ENCODE assay signal across 1 cellular context in the genomic region with DNA sequence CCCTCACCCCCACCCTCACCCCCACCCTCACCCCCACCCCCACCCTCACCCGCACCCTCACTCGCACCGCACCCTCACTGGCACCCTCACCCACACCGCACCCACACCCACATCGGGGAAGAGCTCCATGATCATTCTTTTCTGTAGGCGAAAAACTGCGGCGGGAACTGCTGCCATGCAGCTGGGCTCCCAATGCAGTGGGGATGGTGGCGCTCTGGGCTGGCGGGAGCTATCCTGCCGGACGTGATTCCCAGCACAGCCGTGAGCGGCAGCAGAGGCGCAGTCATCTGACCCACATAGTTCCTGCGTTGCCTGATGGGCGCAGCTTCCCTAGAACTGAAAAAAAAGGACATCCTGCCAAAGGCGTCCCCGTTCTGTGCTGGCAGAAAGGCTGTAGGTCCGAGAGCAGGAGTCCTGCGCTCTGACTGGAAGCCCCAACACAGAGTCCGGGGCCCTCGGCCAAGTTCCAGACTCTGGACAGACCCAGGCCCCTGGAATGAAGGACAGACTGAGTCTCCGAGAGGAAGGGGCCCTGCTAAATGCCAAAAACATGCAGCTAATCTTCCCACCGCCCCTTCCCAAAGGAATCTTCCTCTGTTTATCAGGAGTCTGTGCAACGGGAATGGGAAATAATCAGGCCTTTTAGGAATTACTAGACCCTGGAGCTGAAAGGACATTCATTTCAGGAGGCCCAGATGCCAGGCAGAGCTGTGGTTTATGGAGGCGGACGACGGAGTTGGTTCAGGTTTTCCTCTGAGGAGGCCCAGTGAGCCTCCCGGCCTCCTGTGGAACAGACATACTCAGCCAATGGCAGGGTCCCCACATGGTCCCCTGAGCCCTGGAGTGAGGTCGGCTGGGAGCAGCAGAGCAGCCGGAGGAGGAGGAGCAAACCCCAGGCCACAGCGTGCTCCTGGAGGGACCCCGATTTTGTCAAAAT.
A peak's percentile ranks its signal among the peaks of the same experiment; 100 is the strongest.
TF ChIP-seq lines count a peak whose summit lies in the region.

No MANE protein-coding gene starts in this region.

TF ChIP-seq in HepG2, 621 proteins besides CTCF, POLR2A, EP300 and RAD21 (continued from another document and continues in another):
- TF ChIP-seq, protein P1, sequence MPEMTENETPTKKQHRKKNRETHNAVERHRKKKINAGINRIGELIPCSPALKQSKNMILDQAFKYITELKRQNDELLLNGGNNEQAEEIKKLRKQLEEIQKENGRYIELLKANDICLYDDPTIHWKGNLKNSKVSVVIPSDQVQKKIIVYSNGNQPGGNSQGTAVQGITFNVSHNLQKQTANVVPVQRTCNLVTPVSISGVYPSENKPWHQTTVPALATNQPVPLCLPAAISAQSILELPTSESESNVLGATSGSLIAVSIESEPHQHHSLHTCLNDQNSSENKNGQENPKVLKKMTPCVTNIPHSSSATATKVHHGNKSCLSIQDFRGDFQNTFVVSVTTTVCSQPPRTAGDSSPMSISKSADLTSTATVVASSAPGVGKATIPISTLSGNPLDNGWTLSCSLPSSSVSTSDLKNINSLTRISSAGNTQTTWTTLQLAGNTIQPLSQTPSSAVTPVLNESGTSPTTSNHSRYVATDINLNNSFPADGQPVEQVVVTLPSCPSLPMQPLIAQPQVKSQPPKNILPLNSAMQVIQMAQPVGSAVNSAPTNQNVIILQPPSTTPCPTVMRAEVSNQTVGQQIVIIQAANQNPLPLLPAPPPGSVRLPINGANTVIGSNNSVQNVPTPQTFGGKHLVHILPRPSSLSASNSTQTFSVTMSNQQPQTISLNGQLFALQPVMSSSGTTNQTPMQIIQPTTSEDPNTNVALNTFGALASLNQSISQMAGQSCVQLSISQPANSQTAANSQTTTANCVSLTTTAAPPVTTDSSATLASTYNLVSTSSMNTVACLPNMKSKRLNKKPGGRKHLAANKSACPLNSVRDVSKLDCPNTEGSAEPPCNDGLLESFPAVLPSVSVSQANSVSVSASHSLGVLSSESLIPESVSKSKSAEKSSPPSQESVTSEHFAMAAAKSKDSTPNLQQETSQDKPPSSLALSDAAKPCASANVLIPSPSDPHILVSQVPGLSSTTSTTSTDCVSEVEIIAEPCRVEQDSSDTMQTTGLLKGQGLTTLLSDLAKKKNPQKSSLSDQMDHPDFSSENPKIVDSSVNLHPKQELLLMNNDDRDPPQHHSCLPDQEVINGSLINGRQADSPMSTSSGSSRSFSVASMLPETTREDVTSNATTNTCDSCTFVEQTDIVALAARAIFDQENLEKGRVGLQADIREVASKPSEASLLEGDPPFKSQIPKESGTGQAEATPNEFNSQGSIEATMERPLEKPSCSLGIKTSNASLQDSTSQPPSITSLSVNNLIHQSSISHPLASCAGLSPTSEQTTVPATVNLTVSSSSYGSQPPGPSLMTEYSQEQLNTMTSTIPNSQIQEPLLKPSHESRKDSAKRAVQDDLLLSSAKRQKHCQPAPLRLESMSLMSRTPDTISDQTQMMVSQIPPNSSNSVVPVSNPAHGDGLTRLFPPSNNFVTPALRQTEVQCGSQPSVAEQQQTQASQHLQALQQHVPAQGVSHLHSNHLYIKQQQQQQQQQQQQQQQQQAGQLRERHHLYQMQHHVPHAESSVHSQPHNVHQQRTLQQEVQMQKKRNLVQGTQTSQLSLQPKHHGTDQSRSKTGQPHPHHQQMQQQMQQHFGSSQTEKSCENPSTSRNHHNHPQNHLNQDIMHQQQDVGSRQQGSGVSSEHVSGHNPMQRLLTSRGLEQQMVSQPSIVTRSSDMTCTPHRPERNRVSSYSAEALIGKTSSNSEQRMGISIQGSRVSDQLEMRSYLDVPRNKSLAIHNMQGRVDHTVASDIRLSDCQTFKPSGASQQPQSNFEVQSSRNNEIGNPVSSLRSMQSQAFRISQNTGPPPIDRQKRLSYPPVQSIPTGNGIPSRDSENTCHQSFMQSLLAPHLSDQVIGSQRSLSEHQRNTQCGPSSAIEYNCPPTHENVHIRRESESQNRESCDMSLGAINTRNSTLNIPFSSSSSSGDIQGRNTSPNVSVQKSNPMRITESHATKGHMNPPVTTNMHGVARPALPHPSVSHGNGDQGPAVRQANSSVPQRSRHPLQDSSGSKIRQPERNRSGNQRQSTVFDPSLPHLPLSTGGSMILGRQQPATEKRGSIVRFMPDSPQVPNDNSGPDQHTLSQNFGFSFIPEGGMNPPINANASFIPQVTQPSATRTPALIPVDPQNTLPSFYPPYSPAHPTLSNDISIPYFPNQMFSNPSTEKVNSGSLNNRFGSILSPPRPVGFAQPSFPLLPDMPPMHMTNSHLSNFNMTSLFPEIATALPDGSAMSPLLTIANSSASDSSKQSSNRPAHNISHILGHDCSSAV (CRISPR knock-in tag; IDR thresholded peaks at IDR 0.05; ENCODE audit: borderline replicate concordance), result no peak
- TF ChIP-seq ZSCAN25 (CRISPR knock-in tag; IDR thresholded peaks at IDR 0.05), result no peak
- TF ChIP-seq FOXA3 (CRISPR knock-in tag; IDR thresholded peaks at IDR 0.05), result peak; percentile 50
- TF ChIP-seq ZNF30 (CRISPR knock-in tag; IDR thresholded peaks at IDR 0.05), result no peak
- TF ChIP-seq, protein P2, sequence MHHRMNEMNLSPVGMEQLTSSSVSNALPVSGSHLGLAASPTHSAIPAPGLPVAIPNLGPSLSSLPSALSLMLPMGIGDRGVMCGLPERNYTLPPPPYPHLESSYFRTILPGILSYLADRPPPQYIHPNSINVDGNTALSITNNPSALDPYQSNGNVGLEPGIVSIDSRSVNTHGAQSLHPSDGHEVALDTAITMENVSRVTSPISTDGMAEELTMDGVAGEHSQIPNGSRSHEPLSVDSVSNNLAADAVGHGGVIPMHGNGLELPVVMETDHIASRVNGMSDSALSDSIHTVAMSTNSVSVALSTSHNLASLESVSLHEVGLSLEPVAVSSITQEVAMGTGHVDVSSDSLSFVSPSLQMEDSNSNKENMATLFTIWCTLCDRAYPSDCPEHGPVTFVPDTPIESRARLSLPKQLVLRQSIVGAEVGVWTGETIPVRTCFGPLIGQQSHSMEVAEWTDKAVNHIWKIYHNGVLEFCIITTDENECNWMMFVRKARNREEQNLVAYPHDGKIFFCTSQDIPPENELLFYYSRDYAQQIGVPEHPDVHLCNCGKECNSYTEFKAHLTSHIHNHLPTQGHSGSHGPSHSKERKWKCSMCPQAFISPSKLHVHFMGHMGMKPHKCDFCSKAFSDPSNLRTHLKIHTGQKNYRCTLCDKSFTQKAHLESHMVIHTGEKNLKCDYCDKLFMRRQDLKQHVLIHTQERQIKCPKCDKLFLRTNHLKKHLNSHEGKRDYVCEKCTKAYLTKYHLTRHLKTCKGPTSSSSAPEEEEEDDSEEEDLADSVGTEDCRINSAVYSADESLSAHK (CRISPR knock-in tag; IDR thresholded peaks at IDR 0.05; ENCODE audit: borderline replicate concordance), result peak; percentile 54; the same call in 1 of the 2 replicates
- TF ChIP-seq RARA (CRISPR knock-in tag; IDR thresholded peaks at IDR 0.05), result no peak
- TF ChIP-seq ZNF331 (CRISPR knock-in tag; IDR thresholded peaks at IDR 0.05), result peak; percentile 45; the same call in 1 of the 2 replicates
- no peak for TF ChIP-seq STAT5B (CRISPR knock-in tag; IDR thresholded peaks at IDR 0.05)
- TF ChIP-seq YEATS2 (CRISPR knock-in tag; IDR thresholded peaks at IDR 0.05; ENCODE audit: borderline replicate concordance), result no peak; the same call in 1 of the 2 replicates
- peak; percentile 36 for TF ChIP-seq CBX1 (IDR thresholded peaks at IDR 0.05; ENCODE audit: low read depth)
- TF ChIP-seq, protein P3, sequence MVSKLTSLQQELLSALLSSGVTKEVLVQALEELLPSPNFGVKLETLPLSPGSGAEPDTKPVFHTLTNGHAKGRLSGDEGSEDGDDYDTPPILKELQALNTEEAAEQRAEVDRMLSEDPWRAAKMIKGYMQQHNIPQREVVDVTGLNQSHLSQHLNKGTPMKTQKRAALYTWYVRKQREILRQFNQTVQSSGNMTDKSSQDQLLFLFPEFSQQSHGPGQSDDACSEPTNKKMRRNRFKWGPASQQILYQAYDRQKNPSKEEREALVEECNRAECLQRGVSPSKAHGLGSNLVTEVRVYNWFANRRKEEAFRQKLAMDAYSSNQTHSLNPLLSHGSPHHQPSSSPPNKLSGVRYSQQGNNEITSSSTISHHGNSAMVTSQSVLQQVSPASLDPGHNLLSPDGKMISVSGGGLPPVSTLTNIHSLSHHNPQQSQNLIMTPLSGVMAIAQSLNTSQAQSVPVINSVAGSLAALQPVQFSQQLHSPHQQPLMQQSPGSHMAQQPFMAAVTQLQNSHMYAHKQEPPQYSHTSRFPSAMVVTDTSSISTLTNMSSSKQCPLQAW (CRISPR knock-in tag; IDR thresholded peaks at IDR 0.05), result peak; percentile 89; the same call in 1 of the 2 replicates
- TF ChIP-seq ZNF225 (CRISPR knock-in tag; IDR thresholded peaks at IDR 0.05), result no peak; the same call in 1 of the 2 replicates
- TF ChIP-seq ZNF431 (CRISPR knock-in tag; IDR thresholded peaks at IDR 0.05; ENCODE audit: borderline replicate concordance, low read depth), result peak; percentile 20; the same call in 1 of the 2 replicates
- no peak for TF ChIP-seq MBNL3 (CRISPR knock-in tag; conservative IDR thresholded peaks at IDR 0.05)
- TF ChIP-seq, protein P4, sequence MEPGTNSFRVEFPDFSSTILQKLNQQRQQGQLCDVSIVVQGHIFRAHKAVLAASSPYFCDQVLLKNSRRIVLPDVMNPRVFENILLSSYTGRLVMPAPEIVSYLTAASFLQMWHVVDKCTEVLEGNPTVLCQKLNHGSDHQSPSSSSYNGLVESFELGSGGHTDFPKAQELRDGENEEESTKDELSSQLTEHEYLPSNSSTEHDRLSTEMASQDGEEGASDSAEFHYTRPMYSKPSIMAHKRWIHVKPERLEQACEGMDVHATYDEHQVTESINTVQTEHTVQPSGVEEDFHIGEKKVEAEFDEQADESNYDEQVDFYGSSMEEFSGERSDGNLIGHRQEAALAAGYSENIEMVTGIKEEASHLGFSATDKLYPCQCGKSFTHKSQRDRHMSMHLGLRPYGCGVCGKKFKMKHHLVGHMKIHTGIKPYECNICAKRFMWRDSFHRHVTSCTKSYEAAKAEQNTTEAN (CRISPR knock-in tag; conservative IDR thresholded peaks at IDR 0.05), result no peak
- no peak for TF ChIP-seq ZC3H4 (CRISPR knock-in tag; IDR thresholded peaks at IDR 0.05; ENCODE audit: borderline replicate concordance)
- no peak for TF ChIP-seq TP53 (CRISPR knock-in tag; conservative IDR thresholded peaks at IDR 0.05)
- TF ChIP-seq, protein P5, sequence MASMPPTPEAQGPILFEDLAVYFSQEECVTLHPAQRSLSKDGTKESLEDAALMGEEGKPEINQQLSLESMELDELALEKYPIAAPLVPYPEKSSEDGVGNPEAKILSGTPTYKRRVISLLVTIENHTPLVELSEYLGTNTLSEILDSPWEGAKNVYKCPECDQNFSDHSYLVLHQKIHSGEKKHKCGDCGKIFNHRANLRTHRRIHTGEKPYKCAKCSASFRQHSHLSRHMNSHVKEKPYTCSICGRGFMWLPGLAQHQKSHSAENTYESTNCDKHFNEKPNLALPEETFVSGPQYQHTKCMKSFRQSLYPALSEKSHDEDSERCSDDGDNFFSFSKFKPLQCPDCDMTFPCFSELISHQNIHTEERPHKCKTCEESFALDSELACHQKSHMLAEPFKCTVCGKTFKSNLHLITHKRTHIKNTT (CRISPR knock-in tag; IDR thresholded peaks at IDR 0.05), result no peak
- TF ChIP-seq ZBTB38 (CRISPR knock-in tag; IDR thresholded peaks at IDR 0.05), result peak; percentile 83
- TF ChIP-seq ZNF224 (CRISPR knock-in tag; IDR thresholded peaks at IDR 0.05), result no peak
- TF ChIP-seq ZNF883 (CRISPR knock-in tag; IDR thresholded peaks at IDR 0.05; ENCODE audit: not compliant biosample characterization), result no peak
- TF ChIP-seq SMAD9 (CRISPR knock-in tag; IDR thresholded peaks at IDR 0.05), result no peak
- TF ChIP-seq, protein P6, sequence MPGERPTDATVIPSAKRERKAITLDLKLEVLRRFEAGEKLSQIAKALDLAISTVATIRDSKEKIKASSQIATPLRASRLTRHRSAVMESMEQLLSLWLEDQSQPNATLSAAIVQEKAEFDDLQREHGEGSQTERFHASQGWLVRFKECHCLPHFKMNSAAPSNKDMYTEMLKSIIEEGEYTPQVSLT (CRISPR knock-in tag; IDR thresholded peaks at IDR 0.05; ENCODE audit: borderline replicate concordance, low read depth), result no peak
- peak; percentile 59 for TF ChIP-seq GATAD2A (CRISPR knock-in tag; IDR thresholded peaks at IDR 0.05)
- TF ChIP-seq ZNF781 (CRISPR knock-in tag; IDR thresholded peaks at IDR 0.05; ENCODE audit: borderline replicate concordance, not compliant biosample characterization), result peak; percentile 67
- no peak for TF ChIP-seq IKZF1 (IDR thresholded peaks at IDR 0.05)
- peak; percentile 93; the same call in 1 of the 2 replicates for TF ChIP-seq ZBTB1 (CRISPR knock-in tag; IDR thresholded peaks at IDR 0.05; ENCODE audit: borderline replicate concordance)
- no peak for TF ChIP-seq BORCS8-MEF2B (CRISPR knock-in tag; IDR thresholded peaks at IDR 0.05)
- TF ChIP-seq CCDC6 (CRISPR knock-in tag; IDR thresholded peaks at IDR 0.05), result no peak
- TF ChIP-seq, protein P7, sequence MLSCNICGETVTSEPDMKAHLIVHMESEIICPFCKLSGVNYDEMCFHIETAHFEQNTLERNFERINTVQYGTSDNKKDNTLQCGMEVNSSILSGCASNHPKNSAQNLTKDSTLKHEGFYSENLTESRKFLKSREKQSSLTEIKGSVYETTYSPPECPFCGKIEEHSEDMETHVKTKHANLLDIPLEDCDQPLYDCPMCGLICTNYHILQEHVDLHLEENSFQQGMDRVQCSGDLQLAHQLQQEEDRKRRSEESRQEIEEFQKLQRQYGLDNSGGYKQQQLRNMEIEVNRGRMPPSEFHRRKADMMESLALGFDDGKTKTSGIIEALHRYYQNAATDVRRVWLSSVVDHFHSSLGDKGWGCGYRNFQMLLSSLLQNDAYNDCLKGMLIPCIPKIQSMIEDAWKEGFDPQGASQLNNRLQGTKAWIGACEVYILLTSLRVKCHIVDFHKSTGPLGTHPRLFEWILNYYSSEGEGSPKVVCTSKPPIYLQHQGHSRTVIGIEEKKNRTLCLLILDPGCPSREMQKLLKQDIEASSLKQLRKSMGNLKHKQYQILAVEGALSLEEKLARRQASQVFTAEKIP (CRISPR knock-in tag; IDR thresholded peaks at IDR 0.05; ENCODE audit: borderline replicate concordance), result no peak
- TF ChIP-seq ONECUT2 (CRISPR knock-in tag; IDR thresholded peaks at IDR 0.05), result no peak
- no peak for TF ChIP-seq NCOA1 (CRISPR knock-in tag; IDR thresholded peaks at IDR 0.05)
